ENCODE assay signal across 9 cellular contexts in genomic region chr3:63937661-63938651, GRCh38. TPM values are rescaled to one million over a fixed set of nuclear protein-coding genes. Genes with fewer than 3 reads are reported as not detected.
A peak's percentile ranks its signal among the peaks of the same experiment; 100 is the strongest.
DNase-seq lines count a peak whose midpoint lies in the region; ATAC-seq, FAIRE-seq and TF ChIP-seq lines count a peak whose summit lies in the region.
"Had no signal": no experiment of that assay in that cellular context is flagged by ENCODE, and none has a peak within 500 bp of the region (broad histone marks: within the 10 kb centered on the region; RNA-seq: fewer than 3 reads in every experiment).

No MANE protein-coding gene starts in this region.

- H3K4me3 ChIP-seq in pancreas, result no peak overlapping the region
- H3K4me3 ChIP-seq: BLaER1 had no signal

- FAIRE-seq in pancreas (lab: Jason Lieb, UNC), result peak; percentile 20

- H3K9me3 Mint-ChIP-seq in activated T-cell treated with anti-CD3 and anti-CD28 coated beads, Interleukin-2, amount 50 U/mL, for 72 hours, result no peaks in the 10 kb centered on the region

- intact Hi-C loops in pancreas (cut with DNase I), result no loop called here

- peak in 1 of 2 donors; percentile 32 for ATAC-seq in activated T-cell treated with anti-CD3 and anti-CD28 coated beads, Interleukin-2, amount 50 U/mL, for 72 hours (replicated peaks in 1 of 2)
- ATAC-seq in HG03060 (IDR thresholded peaks at IDR 0.05; ENCODE audit: low read depth, unreplicated experiment) (peak; percentile 46), pancreas (peak; percentile 60 to 73 (median 68)), omental fat pad (ENCODE audit: low FRiP score) (no peak)

- 38% methylated on average over 6 of the region's 6 CpGs for WGBS in pancreas, 2 donors

- H3K4me3 Mint-ChIP-seq in activated T-cell treated with anti-CD3 and anti-CD28 coated beads, Interleukin-2, amount 50 U/mL, for 72 hours, result no peak overlapping the region

- H3K36me3 Mint-ChIP-seq in activated T-cell treated with anti-CD3 and anti-CD28 coated beads, Interleukin-2, amount 50 U/mL, for 72 hours (ENCODE audit: insufficient read depth in 2 of 2), result peaks cover 0 to 11% of the 10 kb centered on the region in 2 donors

- no peaks in the 10 kb centered on the region for H3K27me3 Mint-ChIP-seq in activated T-cell treated with anti-CD3 and anti-CD28 coated beads, Interleukin-2, amount 50 U/mL, for 72 hours (ENCODE audit: low read depth)

- DNase-seq in activated T-cell treated with anti-CD3 and anti-CD28 coated beads, Interleukin-2, amount 50 U/mL, for 72 hours, result no peak
- DNase-seq in activated T-cell treated with anti-CD3 and anti-CD28 coated beads, Interleukin-2, amount 50 U/mL, for 48 hours, result no peak
- peak; percentile 96 for DNase-seq in SIG-M5 treated with dmso at 0.1 percent for 504 hours (lab: John Stamatoyannopoulos, UW; ENCODE audit: unreplicated experiment)
- DNase-seq in pancreas, result no peak
- DNase-seq in dermis blood vessel endothelial cell, result no peak
- DNase-seq in G401 (ENCODE audit: low spot score), result no peak
- DNase-seq in omental fat pad (ENCODE audit: low spot score), result no peak

- TF ChIP-seq CTCF in pancreas (IDR thresholded peaks at IDR 0.05), result no peak
- TF ChIP-seq CTCF in omental fat pad (IDR thresholded peaks at IDR 0.05), result no peak

- peaks cover 46% of the 10 kb centered on the region for H3K4me1 Mint-ChIP-seq in activated T-cell treated with anti-CD3 and anti-CD28 coated beads, Interleukin-2, amount 50 U/mL, for 72 hours (ENCODE audit: low read depth)

- peak overlapping the region in 2 of 4 donors; percentile 54 to 61 for H3K27ac ChIP-seq in pancreas
- H3K27ac ChIP-seq: BLaER1 had no signal

- H3K4me1 ChIP-seq in pancreas, result peaks cover 27 to 67% (median 37%) of the 10 kb centered on the region in 3 donors

- H3K36me3 ChIP-seq in pancreas, result no peaks in the 10 kb centered on the region

- no peaks in the 10 kb centered on the region for H3K9me3 ChIP-seq in pancreas
- H3K9me3 ChIP-seq: BLaER1 had no signal

- in situ Hi-C loops in G401 (cut with HindIII; ENCODE audit: low sequenced_read_pairs), result no loop called here

- peak overlapping the region; percentile 12 for H3K27ac Mint-ChIP-seq in activated T-cell treated with anti-CD3 and anti-CD28 coated beads, Interleukin-2, amount 50 U/mL, for 72 hours

- H3K27me3 ChIP-seq in pancreas, result no peaks in the 10 kb centered on the region
- H3K27me3 ChIP-seq: BLaER1 had no signal

RNA-seq across cellular contexts. Expression of gene SCAANT1, which starts 25.8 kb away (rescaled TPM):
- total RNA-seq in activated T-cell treated with anti-CD3 and anti-CD28 coated beads, Interleukin-2, amount 50 U/mL, for 72 hours, result not detected
- total RNA-seq in pancreas (not detected), dermis blood vessel endothelial cell (not detected in 2 replicates), omental fat pad (not detected)
- polyA plus RNA-seq in pancreas, result not detected
- not detected in 2 replicates for total RNA-seq in G401 (2014; rRNA removed; shearing (Covaris generic))
